In genomic region chr4:138736362-138736761, GRCh38 we compare ENCODE assay signal across 20 cellular contexts.
DNase-seq lines count a peak whose midpoint lies in the region; ATAC-seq and TF ChIP-seq lines count a peak whose summit lies in the region.
"Had no signal": no experiment of that assay in that cellular context is flagged by ENCODE, and none has a peak within 500 bp of the region (broad histone marks: within the 10 kb centered on the region; RNA-seq: fewer than 3 reads in every experiment).

No MANE protein-coding gene starts in this region.

- TF ChIP-seq CTCF in PC-3 (conservative IDR thresholded peaks at IDR 0.05; ENCODE audit: low read depth, low read length): no peak
- TF ChIP-seq CTCF in cardiac fibroblast (IDR thresholded peaks at IDR 0.05; ENCODE audit: low read depth, low read length): no peak

- no peaks in the 10 kb centered on the region for H3K9me3 ChIP-seq in PC-3 (ENCODE audit: low read length)
- H3K9me3 ChIP-seq: transverse colon had no signal

- peak overlapping the region; percentile 36 for H3K27ac ChIP-seq in PC-3 (ENCODE audit: low read length)
- H3K27ac ChIP-seq: neural progenitor cell, transverse colon had no signal

- ATAC-seq in PC-3: peak; percentile 71
- ATAC-seq in HG03159 (IDR thresholded peaks at IDR 0.05; ENCODE audit: unreplicated experiment): no peak
- ATAC-seq in GM18519 (IDR thresholded peaks at IDR 0.05; ENCODE audit: low FRiP score, unreplicated experiment): no peak
- ATAC-seq: activated CD4-positive, alpha-beta T cell treated with anti-CD3 and anti-CD28 coated beads for 36 hours; esophagus mucosa; Panc1; sciatic nerve had no signal

- POLR2A ChIA-PET in PC-3 (lab: Charles Lee; ENCODE audit: unreplicated experiment): no interaction called here

- no peaks in the 10 kb centered on the region for H4K20me1 ChIP-seq in PC-3 (ENCODE audit: low read length)

- H3K4me1 ChIP-seq in PC-3 (ENCODE audit: insufficient read depth, low read length): peaks cover 15% of the 10 kb centered on the region
- H3K4me1 ChIP-seq: transverse colon had no signal

- H3K36me3 ChIP-seq in PC-3 (ENCODE audit: low read depth, low read length): no peaks in the 10 kb centered on the region
- H3K36me3 ChIP-seq: neural progenitor cell, transverse colon had no signal

- H3F3A ChIP-seq in PC-3 (ENCODE audit: low read length, unreplicated experiment): no peaks in the 10 kb centered on the region

- H3K9me2 ChIP-seq in PC-3 (replicated peaks; ENCODE audit: low read length): no peaks in the 10 kb centered on the region

- H3K4me3 ChIP-seq in PC-3 (ENCODE audit: low read length) (no peak overlapping the region), cardiac fibroblast (replicated peaks in 1 of 2; ENCODE audit: low read depth in 2 of 2, low read length in 2 of 2) (no peak overlapping the region)
- H3K4me3 ChIP-seq: neural progenitor cell, transverse colon had no signal

- H2AFZ ChIP-seq in PC-3 (ENCODE audit: low read length): no peak overlapping the region
- H2AFZ ChIP-seq: neural progenitor cell had no signal

- peak; percentile 46 for DNase-seq in AG08396 (ENCODE audit: low spot score)
- peak; percentile 62 for DNase-seq in PC-3
- DNase-seq in cardiac fibroblast (ENCODE audit: low read depth in 2 of 2): peak; percentile 22 to 61
- peak; percentile 41 for DNase-seq in iris pigment epithelial cell (ENCODE audit: low read depth)
- no peak for DNase-seq in NCI-H510A treated with DMSO at 0.1 percent for 48 hours (lab: John Stamatoyannopoulos, UW)
- DNase-seq in NOMO-1 (lab: John Stamatoyannopoulos, UW; ENCODE audit: unreplicated experiment in 2 of 2): no peak
- DNase-seq: activated CD4-positive, alpha-beta T cell treated with anti-CD3 and anti-CD28 coated beads for 36 hours; activated CD8-positive, alpha-beta memory T cell treated with anti-CD3 and anti-CD28 coated beads, Interleukin-2, amount 50 U/mL, for 48 hours; activated naive CD4-positive, alpha-beta T cell treated with anti-CD3 and anti-CD28 coated beads, Interleukin-2, amount 10 ng/mL, durations not matched to agents 7 days and 5 days; MM.1S; NCI-H2029; NCI-H526 treated with DMSO at 0.1 percent for 48 hours; stimulated activated CD4-positive, alpha-beta T cell treated with anti-CD3 and anti-CD28 coated beads, Interleukin-4, amount 100 ng/mL, for 4 hours; transverse colon had no signal

- H3K9ac ChIP-seq in PC-3 (ENCODE audit: low read length): no peak overlapping the region
- H3K9ac ChIP-seq: neural progenitor cell had no signal

- intact Hi-C loops in PC-3 (cut with micrococcal nuclease): no loop called here

- no peaks in the 10 kb centered on the region for H3K27me3 ChIP-seq in PC-3 (ENCODE audit: low read length)
- H3K27me3 ChIP-seq: neural progenitor cell, transverse colon had no signal

- BruUV-seq in PC-3 (replicated peaks; lab: Mats Ljungman, UMichigan): no TSS peak

- no peaks in the 10 kb centered on the region for H3K79me2 ChIP-seq in PC-3 (ENCODE audit: low read length)

- CTCF ChIA-PET in PC-3 (lab: Charles Lee): interaction anchor here (0.6 kb wide), 1 partner anchor 53 kb away, joined by 4 read pairs; no protein-coding TSS in a partner anchor

- H3K4me2 ChIP-seq in PC-3 (ENCODE audit: low read length): peak overlapping the region; percentile 59
- H3K4me2 ChIP-seq: neural progenitor cell had no signal

Comparison
In these comparisons a context has a peak if more than half of its experiments do, and no peak if none do; other contexts are left out.
1. DNase-seq: peak in AG08396 (single experiment), PC-3 (single experiment), cardiac fibroblast (2 of 2) and iris pigment epithelial cell (single experiment); none in NCI-H510A treated with DMSO at 0.1 percent for 48 hours (single experiment) and NOMO-1 (0 of 2).